8 cellular contexts compared by ENCODE assay signal in genomic region chr5:150358261-150359095, GRCh38. TPM values are rescaled to one million over a fixed set of nuclear protein-coding genes. Genes with fewer than 3 reads are reported as not detected.
A peak's percentile ranks its signal among the peaks of the same experiment; 100 is the strongest.
DNase-seq lines count a peak whose midpoint lies in the region; ATAC-seq and TF ChIP-seq lines count a peak whose summit lies in the region.

No MANE protein-coding gene starts in this region.

- no peaks in the 10 kb centered on the region for H3K9me2 ChIP-seq in Loucy (replicated peaks; ENCODE audit: low read depth, low read length)

- H2AFZ ChIP-seq in Loucy (ENCODE audit: low read length) = peak overlapping the region; percentile 64

- peaks cover 0 to 1% of the 10 kb centered on the region in 2 donors for H3K27me3 Mint-ChIP-seq in CD4-positive, alpha-beta memory T cell
- H3K27me3 Mint-ChIP-seq in chondrocyte (ENCODE audit: low read depth) = no peaks in the 10 kb centered on the region
- peaks cover 0 to 2% (median 0%) of the 10 kb centered on the region in 5 donors for H3K27me3 Mint-ChIP-seq in naive thymus-derived CD4-positive, alpha-beta T cell

- peak overlapping the region; percentile 66 to 76 for H3K4me3 ChIP-seq in CD4-positive, alpha-beta memory T cell (ENCODE audit: low read length in 2 of 2)
- peak overlapping the region; percentile 86 for H3K4me3 ChIP-seq in Loucy (ENCODE audit: low read length, poor library complexity, severe bottlenecking)
- H3K4me3 ChIP-seq in naive thymus-derived CD4-positive, alpha-beta T cell (ENCODE audit: low read length) = peak overlapping the region; percentile 62

- peaks cover 24 to 36% of the 10 kb centered on the region in 2 donors for H3K36me3 Mint-ChIP-seq in CD4-positive, alpha-beta memory T cell
- H3K36me3 Mint-ChIP-seq in chondrocyte (ENCODE audit: low read depth) = peaks cover 12% of the 10 kb centered on the region
- peaks cover 12 to 31% (median 21%) of the 10 kb centered on the region in 5 donors for H3K36me3 Mint-ChIP-seq in naive thymus-derived CD4-positive, alpha-beta T cell

- intact Hi-C loops in CD4-positive, alpha-beta memory T cell (cut with micrococcal nuclease) = no loop called here
- intact Hi-C loops in naive thymus-derived CD4-positive, alpha-beta T cell (cut with micrococcal nuclease) = loop anchor here (5.0 to 10.0 kb wide), 7 partner anchors 396 to 1976 kb away; partner anchors contain the start of genes ATOX1 (in 1 of the 2), FBXO38 (in 1 of the 2), G3BP1 (in 1 of the 2) and PCYOX1L (in 1 of the 2)

- H3K9me3 Mint-ChIP-seq in CD4-positive, alpha-beta memory T cell = peaks cover 0 to 3% (median 0%) of the 10 kb centered on the region in 8 donors
- H3K9me3 Mint-ChIP-seq in chondrocyte (ENCODE audit: low read depth) = no peaks in the 10 kb centered on the region
- no peaks in the 10 kb centered on the region for H3K9me3 Mint-ChIP-seq in naive thymus-derived CD4-positive, alpha-beta T cell

- peak overlapping the region; percentile 88 to 93 (median 90) for H3K4me3 Mint-ChIP-seq in CD4-positive, alpha-beta memory T cell
- peak overlapping the region; percentile 82 for H3K4me3 Mint-ChIP-seq in chondrocyte (ENCODE audit: unreplicated experiment)
- H3K4me3 Mint-ChIP-seq in naive thymus-derived CD4-positive, alpha-beta T cell = peak overlapping the region; percentile 85 to 95 (median 89)

- H3K79me2 ChIP-seq in Loucy (ENCODE audit: insufficient read depth, low read length) = peaks cover 53% of the 10 kb centered on the region

- TF ChIP-seq CTCF in Loucy (conservative IDR thresholded peaks at IDR 0.05; ENCODE audit: low read length) (no peak), chondrocyte (IDR thresholded peaks at IDR 0.05) (no peak)

- H4K20me1 ChIP-seq in Loucy (ENCODE audit: insufficient read depth, low read length, poor library complexity, severe bottlenecking) = peaks cover 26% of the 10 kb centered on the region

- H3K27ac ChIP-seq in CD4-positive, alpha-beta memory T cell (ENCODE audit: low read depth, low read length) = peak overlapping the region; percentile 70
- peak overlapping the region; percentile 81 for H3K27ac ChIP-seq in naive thymus-derived CD4-positive, alpha-beta T cell (ENCODE audit: low read depth, low read length)

- no peaks in the 10 kb centered on the region for H3K27me3 ChIP-seq in CD4-positive, alpha-beta memory T cell (ENCODE audit: insufficient read depth, low read length)
- H3K27me3 ChIP-seq in Loucy (ENCODE audit: insufficient read depth, low read length, poor library complexity, severe bottlenecking) = no peaks in the 10 kb centered on the region
- H3K27me3 ChIP-seq in naive thymus-derived CD4-positive, alpha-beta T cell (ENCODE audit: control insufficient read depth in 2 of 2, insufficient read depth in 2 of 2, low read length in 2 of 2) = no peaks in the 10 kb centered on the region

- H3K36me3 ChIP-seq in CD4-positive, alpha-beta memory T cell (ENCODE audit: insufficient read depth, low read length) = peaks cover 28% of the 10 kb centered on the region
- peaks cover 25% of the 10 kb centered on the region; the same call in 1 of the 2 replicates for H3K36me3 ChIP-seq in Loucy (ENCODE audit: insufficient read depth, low read length)
- H3K36me3 ChIP-seq in naive thymus-derived CD4-positive, alpha-beta T cell (ENCODE audit: control insufficient read depth in 2 of 3, insufficient read depth in 3 of 3, low read length in 3 of 3) = peaks cover 5 to 31% (median 7%) of the 10 kb centered on the region in 3 experiments

- peaks cover 34 to 65% (median 45%) of the 10 kb centered on the region in 4 donors for H3K4me1 Mint-ChIP-seq in CD4-positive, alpha-beta memory T cell
- H3K4me1 Mint-ChIP-seq in chondrocyte (ENCODE audit: low read depth) = peaks cover 13% of the 10 kb centered on the region
- H3K4me1 Mint-ChIP-seq in naive thymus-derived CD4-positive, alpha-beta T cell = peaks cover 37 to 61% (median 53%) of the 10 kb centered on the region in 7 donors

- ATAC-seq in naive thymus-derived CD4-positive, alpha-beta T cell = no peak
- no peak for ATAC-seq in HG03457 (IDR thresholded peaks at IDR 0.05; ENCODE audit: unreplicated experiment)

- CTCF ChIA-PET in CD4-positive, alpha-beta memory T cell (lab: Charles Lee; ENCODE audit: partially characterized antibody) = interaction anchor here (1.1 to 1.7 kb wide), 3 partner anchors 8 to 100 kb away, joined by 4 to 7 read pairs (median 5); partner anchors contain the start of gene RPS14
- CTCF ChIA-PET in naive thymus-derived CD4-positive, alpha-beta T cell (lab: Charles Lee) = interaction anchor here (0.7 kb wide), 1 partner anchor 844 kb away, joined by 4 read pairs; no protein-coding TSS in a partner anchor

- H3K9me3 ChIP-seq in CD4-positive, alpha-beta memory T cell (ENCODE audit: control insufficient read depth in 1 of 2, low read length in 2 of 2) = no peaks in the 10 kb centered on the region
- no peaks in the 10 kb centered on the region for H3K9me3 ChIP-seq in Loucy (ENCODE audit: insufficient read depth, low read depth, low read length)
- no peaks in the 10 kb centered on the region for H3K9me3 ChIP-seq in naive thymus-derived CD4-positive, alpha-beta T cell (ENCODE audit: control insufficient read depth in 2 of 3, low read length in 3 of 3)

- POLR2A ChIA-PET in CD4-positive, alpha-beta memory T cell (lab: Charles Lee; ENCODE audit: partially characterized antibody) = interaction anchor here (1.3 to 2.3 kb wide), 6 partner anchors 18 to 342 kb away, joined by 3 to 9 read pairs (median 4); partner anchors contain the start of genes CD74, RBM22 and RPS14
- POLR2A ChIA-PET in naive thymus-derived CD4-positive, alpha-beta T cell (lab: Charles Lee) = interaction anchor here (0.6 to 1.8 kb wide), 3 partner anchors 19 to 91 kb away, joined by 3 to 7 read pairs (median 4); partner anchors contain the start of gene RPS14

- peak overlapping the region; percentile 83 for H3K9ac ChIP-seq in Loucy (ENCODE audit: low read depth, low read length, poor library complexity, severe bottlenecking)

- no peaks in the 10 kb centered on the region for H3F3A ChIP-seq in Loucy (ENCODE audit: low read depth)

- peak overlapping the region; percentile 32 to 90 (median 84) for H3K27ac Mint-ChIP-seq in CD4-positive, alpha-beta memory T cell
- H3K27ac Mint-ChIP-seq in chondrocyte (ENCODE audit: unreplicated experiment) = peak overlapping the region; percentile 53
- peak overlapping the region; percentile 23 to 96 (median 85) for H3K27ac Mint-ChIP-seq in naive thymus-derived CD4-positive, alpha-beta T cell

- H3K4me1 ChIP-seq in CD4-positive, alpha-beta memory T cell (ENCODE audit: insufficient read depth, low read length) = peaks cover 28% of the 10 kb centered on the region
- H3K4me1 ChIP-seq in Loucy (ENCODE audit: insufficient read depth, low read length, poor library complexity, severe bottlenecking) = peaks cover 26% of the 10 kb centered on the region
- peaks cover 23 to 24% of the 10 kb centered on the region in 2 donors for H3K4me1 ChIP-seq in naive thymus-derived CD4-positive, alpha-beta T cell (ENCODE audit: control insufficient read depth in 2 of 2, insufficient read depth in 2 of 2, low read length in 2 of 2)

- peak in 1 of 5 donors; percentile 10 for DNase-seq in CD4-positive, alpha-beta memory T cell
- DNase-seq in chondrocyte (ENCODE audit: low spot score) = no peak
- DNase-seq in naive thymus-derived CD4-positive, alpha-beta T cell = no peak
- DNase-seq in A172 (ENCODE audit: low spot score) = no peak
- DNase-seq in COR-L47 (lab: John Stamatoyannopoulos, UW) = no peak
- no peak for DNase-seq in activated CD8-positive, alpha-beta memory T cell treated with anti-CD3 and anti-CD28 coated beads, Interleukin-2, amount 50 U/mL, for 48 hours

- peak overlapping the region; percentile 87 for H3K4me2 ChIP-seq in Loucy (ENCODE audit: low read depth, low read length, poor library complexity, severe bottlenecking)

RNA-seq across cellular contexts. Expression of gene TCOF1, which starts 1.0 kb away (rescaled TPM):
- 10 to 100 TPM; 53.8 to 59.9 TPM for total RNA-seq in CD4-positive, alpha-beta memory T cell
- polyA plus RNA-seq in CD4-positive, alpha-beta memory T cell = 10 to 100 TPM in 1 of 2 donors, under 1 TPM in 1; 0.21 to 30.8 TPM
- 19.0 to 24.6 TPM (median 20.8 TPM) in 3 replicates for total RNA-seq in chondrocyte
- total RNA-seq in naive thymus-derived CD4-positive, alpha-beta T cell = 10 to 100 TPM; 45.9 to 60.0 (median 54.6) TPM
- 10 to 100 TPM in 1 of 2 donors, 1 to 10 TPM in 1; 3.9 to 27.0 TPM for polyA plus RNA-seq in naive thymus-derived CD4-positive, alpha-beta T cell
- 56.5 and 58.3 TPM in 2 replicates for total RNA-seq in A172 (2014; rRNA removed; shearing (Covaris generic))

RNA-seq across cellular contexts. Expression of gene CD74, which starts 54.2 kb away (rescaled TPM):
- total RNA-seq in CD4-positive, alpha-beta memory T cell = 100 to 1,000 TPM; 178 to 181 TPM
- 100 to 1,000 TPM; 295 to 703 TPM for polyA plus RNA-seq in CD4-positive, alpha-beta memory T cell
- total RNA-seq in chondrocyte = not detected in 3 replicates
- total RNA-seq in naive thymus-derived CD4-positive, alpha-beta T cell = 1,000 to 10,000 TPM in 1 of 5 experiments, 100 to 1,000 TPM in 4; 153 to 1,948 (median 540) TPM
- polyA plus RNA-seq in naive thymus-derived CD4-positive, alpha-beta T cell = 100 to 1,000 TPM; 295 to 413 TPM
- total RNA-seq in A172 (2014; rRNA removed; shearing (Covaris generic)) = 1.1 TPM in 1 of 2 replicates, not detected in the other

RNA-seq across cellular contexts. Expression of gene ARSI, which starts 55.8 kb away (rescaled TPM):
- total RNA-seq in CD4-positive, alpha-beta memory T cell = not detected
- not detected for polyA plus RNA-seq in CD4-positive, alpha-beta memory T cell
- total RNA-seq in chondrocyte = 1.9 to 2.4 TPM (median 2.4 TPM) in 3 replicates
- total RNA-seq in naive thymus-derived CD4-positive, alpha-beta T cell = 1 to 10 TPM in 1 of 5 experiments, not detected in 4; 1.6 TPM
- polyA plus RNA-seq in naive thymus-derived CD4-positive, alpha-beta T cell = not detected
- 1.9 and 5.0 TPM in 2 replicates for total RNA-seq in A172 (2014; rRNA removed; shearing (Covaris generic))

Comparison
In these comparisons a context has a peak if more than half of its experiments do, and no peak if none do; other contexts are left out.
1. RNA of gene CD74, which starts 54.2 kb away (total RNA-seq): 153 to 1,948 TPM in naive thymus-derived CD4-positive, alpha-beta T cell and 178 to 181 TPM in CD4-positive, alpha-beta memory T cell; not detected in chondrocyte and 1.1 TPM in A172; every median in the first group is over 10 times any median in the second.
2. Peak in every context shown above with its lines, with median percentiles within 50 percentile points of each other: H3K4me3 ChIP-seq, H3K27ac Mint-ChIP-seq and H3K4me3 Mint-ChIP-seq.